ENCODE assay signal across 16 cellular contexts in the genomic region with DNA sequence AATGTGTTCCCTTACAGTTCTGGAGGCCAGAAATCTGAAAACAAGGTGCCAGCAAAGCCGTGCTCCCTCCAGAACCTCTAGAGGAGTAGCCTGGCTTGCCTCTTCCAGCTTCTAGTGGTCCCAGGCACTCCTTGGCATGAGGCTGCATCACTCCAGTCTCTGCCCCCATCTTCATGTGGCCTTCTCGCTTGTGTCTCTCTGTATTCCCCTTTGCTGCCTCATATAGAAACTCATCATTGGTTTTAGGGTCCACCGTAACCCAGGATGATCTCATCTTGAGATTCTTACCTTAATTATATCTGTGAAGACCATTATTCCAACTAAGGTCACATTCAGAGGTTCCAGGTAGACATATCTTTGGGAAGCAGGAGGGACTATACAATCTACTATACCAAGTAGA.
DNase-seq lines count a peak whose midpoint lies in the region; ATAC-seq, FAIRE-seq and TF ChIP-seq lines count a peak whose summit lies in the region.
"Had no signal": no experiment of that assay in that cellular context is flagged by ENCODE, and none has a peak within 500 bp of the region (broad histone marks: within the 10 kb centered on the region; RNA-seq: fewer than 3 reads in every experiment).

No MANE protein-coding gene starts in this region.

- TF ChIP-seq EP300 in A549 (IDR thresholded peaks at IDR 0.05) = no peak

- H2BK15ac ChIP-seq in neuronal stem cell (ENCODE audit: low read length) = no peak overlapping the region

- no peaks in the 10 kb centered on the region for H3K9me2 ChIP-seq in HCT116 (ENCODE audit: insufficient read depth)

- H3K27me3 ChIP-seq in HCT116 (ENCODE audit: insufficient read depth, low read length) = no peaks in the 10 kb centered on the region
- H3K27me3 ChIP-seq in Panc1 (ENCODE audit: control insufficient read depth, insufficient read depth, low read length) = no peaks in the 10 kb centered on the region
- H3K27me3 ChIP-seq in neuronal stem cell (ENCODE audit: control insufficient read depth in 3 of 3, insufficient read depth in 3 of 3, low read depth in 1 of 3, low read length in 3 of 3) = no peaks in the 10 kb centered on the region
- H3K27me3 ChIP-seq: BLaER1 treated with 17β-estradiol and CSF1 and Interleukin-3, amounts not matched to agents 10 nM and 100 nM had no signal

- H3K4me2 ChIP-seq in A549 (no peak overlapping the region), HCT116 (ENCODE audit: low read length) (peak overlapping the region; percentile 27; the same call in 1 of the 2 replicates), neuronal stem cell (ENCODE audit: insufficient read depth, low read length, poor library complexity, severe bottlenecking) (no peak overlapping the region)
- H3K4me2 ChIP-seq: BLaER1 treated with 17β-estradiol and CSF1 and Interleukin-3, amounts not matched to agents 10 nM and 100 nM; GM23338 had no signal

- no peak overlapping the region for H2BK5ac ChIP-seq in neuronal stem cell (ENCODE audit: low read length)

- no peak for TF ChIP-seq CTCF in A549 (IDR thresholded peaks at IDR 0.05)
- no peak for TF ChIP-seq CTCF in HCT116 (IDR thresholded peaks at IDR 0.05 in 2 of 3, conservative IDR thresholded peaks at IDR 0.05 in 1 of 3; ENCODE audit: borderline replicate concordance in 1 of 3, insufficient read depth in 1 of 3, low read depth in 2 of 3, low read length in 2 of 3)
- TF ChIP-seq CTCF in Panc1 (IDR thresholded peaks at IDR 0.05) = no peak

- BruUV-seq in HCT116 (replicated peaks; lab: Mats Ljungman, UMichigan) (no TSS peak), Panc1 (replicated peaks; lab: Mats Ljungman, UMichigan) (no TSS peak)

- H2AFZ ChIP-seq in HCT116 (ENCODE audit: low read depth, low read length, poor library complexity, severe bottlenecking) (no peak overlapping the region), neuronal stem cell (ENCODE audit: low read length) (no peak overlapping the region)
- H2AFZ ChIP-seq: GM23338 had no signal

- TF ChIP-seq RAD21 in A549 (conservative IDR thresholded peaks at IDR 0.05 in 1 of 2, IDR thresholded peaks at IDR 0.05 in 1 of 2) (no peak), HCT116 (IDR thresholded peaks at IDR 0.05; ENCODE audit: low read depth) (no peak)

- no peaks in the 10 kb centered on the region for H3K36me3 Mint-ChIP-seq in activated T-cell treated with anti-CD3 and anti-CD28 coated beads, Interleukin-2, amount 50 U/mL, for 4 hours (ENCODE audit: insufficient read depth)
- no peaks in the 10 kb centered on the region for H3K36me3 Mint-ChIP-seq in activated CD4-positive, alpha-beta T cell treated with anti-CD3 and anti-CD28 coated beads for 36 hours (ENCODE audit: low read depth)
- H3K36me3 Mint-ChIP-seq: CD8-positive, alpha-beta T cell had no signal

- peak overlapping the region; percentile 38 to 82 for H3K27ac ChIP-seq in A549
- no peak overlapping the region for H3K27ac ChIP-seq in HCT116 (ENCODE audit: low read depth, low read length)
- peak overlapping the region; percentile 94 for H3K27ac ChIP-seq in Panc1 (ENCODE audit: low read length)
- H3K27ac ChIP-seq in neuronal stem cell (replicated peaks; ENCODE audit: low read length) = no peak overlapping the region
- H3K27ac ChIP-seq: BLaER1 treated with 17β-estradiol and CSF1 and Interleukin-3, amounts not matched to agents 10 nM and 100 nM had no signal

- H4K20me1 ChIP-seq in HCT116 (ENCODE audit: insufficient read depth) = no peaks in the 10 kb centered on the region
- H4K20me1 ChIP-seq: BLaER1 treated with 17β-estradiol and CSF1 and Interleukin-3, amounts not matched to agents 10 nM and 100 nM had no signal

- H2BK12ac ChIP-seq in neuronal stem cell (ENCODE audit: low read length) = no peak overlapping the region

- intact Hi-C loops in HCT116 (cut with micrococcal nuclease) (no loop called here), Panc1 (cut with micrococcal nuclease; ENCODE audit: unreplicated experiment) (no loop called here)
- intact Hi-C loops in activated CD4-positive, alpha-beta T cell treated with anti-CD3 and anti-CD28 coated beads for 36 hours (cut with DNase I, micrococcal nuclease) = no loop called here

- POLR2A ChIA-PET in A549 (lab: Yijun Ruan, JAX) (no interaction called here), HCT116 (lab: Charles Lee) (no interaction called here), Panc1 (lab: Charles Lee) (interaction anchor here (0.5 kb wide), 1 partner anchor 128 kb away, joined by 3 read pairs; no protein-coding TSS in a partner anchor)
- POLR2A ChIA-PET in activated CD4-positive, alpha-beta T cell treated with anti-CD3 and anti-CD28 coated beads for 36 hours (lab: Charles Lee) = no interaction called here

- no peaks in the 10 kb centered on the region for H3K79me2 ChIP-seq in HCT116 (ENCODE audit: insufficient read depth, low read length)

- DNase-seq in A549 (ENCODE audit: low read depth in 1 of 2, low spot score in 1 of 2) (no peak), HCT116 (ENCODE audit: low read depth, low spot score) (no peak), Panc1 (ENCODE audit: low read depth, low spot score) (no peak), neuronal stem cell (ENCODE audit: low spot score) (no peak), hypothalamus (lab: John Stamatoyannopoulos, UW) (no peak)
- DNase-seq in activated T-cell treated with anti-CD3 and anti-CD28 coated beads, Interleukin-2, amount 50 U/mL, for 4 hours = no peak
- DNase-seq in activated CD4-positive, alpha-beta T cell treated with anti-CD3 and anti-CD28 coated beads for 36 hours = no peak
- DNase-seq: 8988T; Calu3; CD8-positive, alpha-beta T cell; DMS79 treated with DMSO at 0.1 percent for 48 hours; GF-D8; H7 had no signal

- H2AK5ac ChIP-seq in neuronal stem cell (ENCODE audit: low read depth, low read length) = no peak overlapping the region

- peaks cover 23% of the 10 kb centered on the region for H3K4me1 ChIP-seq in A549
- peaks cover 20 to 30% of the 10 kb centered on the region in 2 experiments; a peak in 3 of 4 replicates for H3K4me1 ChIP-seq in HCT116 (ENCODE audit: control insufficient read depth in 1 of 2, insufficient read depth in 2 of 2, low read length in 2 of 2)
- H3K4me1 ChIP-seq in Panc1 (ENCODE audit: control insufficient read depth, insufficient read depth, low read length) = peaks cover 29% of the 10 kb centered on the region
- no peaks in the 10 kb centered on the region for H3K4me1 ChIP-seq in neuronal stem cell (ENCODE audit: control insufficient read depth in 2 of 2, insufficient read depth in 1 of 2, low read depth in 1 of 2, low read length in 2 of 2)
- H3K4me1 ChIP-seq: BLaER1 treated with 17β-estradiol and CSF1 and Interleukin-3, amounts not matched to agents 10 nM and 100 nM had no signal

- no peak for FAIRE-seq in A549 (lab: Jason Lieb, UNC)

- H3K4ac ChIP-seq in neuronal stem cell (ENCODE audit: low read length) = no peak overlapping the region

- no peak overlapping the region for H3K23ac ChIP-seq in neuronal stem cell (ENCODE audit: low read depth, low read length, poor library complexity)

- H3K36me3 ChIP-seq in HCT116 (ENCODE audit: control insufficient read depth in 1 of 2, insufficient read depth in 2 of 2, low read length in 2 of 2) (no peaks in the 10 kb centered on the region), Panc1 (ENCODE audit: control insufficient read depth, insufficient read depth, low read length) (no peaks in the 10 kb centered on the region), neuronal stem cell (replicated peaks in 1 of 2; ENCODE audit: control insufficient read depth in 2 of 2, insufficient read depth in 2 of 2, low read length in 2 of 2) (no peaks in the 10 kb centered on the region)
- H3K36me3 ChIP-seq: BLaER1 treated with 17β-estradiol and CSF1 and Interleukin-3, amounts not matched to agents 10 nM and 100 nM had no signal

- peaks cover 6% of the 10 kb centered on the region for H3K27me3 Mint-ChIP-seq in activated T-cell treated with anti-CD3 and anti-CD28 coated beads, Interleukin-2, amount 50 U/mL, for 4 hours (ENCODE audit: low read depth)
- H3K27me3 Mint-ChIP-seq in activated CD4-positive, alpha-beta T cell treated with anti-CD3 and anti-CD28 coated beads for 36 hours = no peaks in the 10 kb centered on the region

- H4K91ac ChIP-seq in neuronal stem cell (ENCODE audit: low read depth, low read length, poor library complexity) = no peak overlapping the region

- CTCF ChIA-PET in A549 (lab: Yijun Ruan, JAX) (interaction anchor here (1.5 to 2.0 kb wide), 2 partner anchors 21 to 153 kb away, joined by 4 to 7 read pairs; no protein-coding TSS in a partner anchor), HCT116 (lab: Charles Lee) (no interaction called here), Panc1 (lab: Charles Lee) (interaction anchor here (0.5 kb wide), 1 partner anchor 73 kb away, joined by 6 read pairs; no protein-coding TSS in a partner anchor)
- CTCF ChIA-PET in activated CD4-positive, alpha-beta T cell treated with anti-CD3 and anti-CD28 coated beads for 36 hours (lab: Charles Lee) = interaction anchor here (0.7 kb wide), 1 partner anchor 30 kb away, joined by 3 read pairs; no protein-coding TSS in a partner anchor

- WGBS in A549 (ENCODE audit: missing lambda C conversion rate) = 96% methylated on average over 3 of the region's 3 CpGs
- no CpG with 5 or more reads among the region's 3 CpGs for WGBS in neuronal stem cell (ENCODE audit: extremely low coverage in 2 of 2, insufficient read length in 2 of 2, insufficient replicate concordance in 1 of 2), 2 donors

- H3K4me1 Mint-ChIP-seq in activated T-cell treated with anti-CD3 and anti-CD28 coated beads, Interleukin-2, amount 50 U/mL, for 4 hours (ENCODE audit: low read depth) = no peaks in the 10 kb centered on the region
- no peaks in the 10 kb centered on the region for H3K4me1 Mint-ChIP-seq in activated CD4-positive, alpha-beta T cell treated with anti-CD3 and anti-CD28 coated beads for 36 hours
- H3K4me1 Mint-ChIP-seq: B cell had no signal

- H3K9me3 Mint-ChIP-seq in activated T-cell treated with anti-CD3 and anti-CD28 coated beads, Interleukin-2, amount 50 U/mL, for 4 hours = no peaks in the 10 kb centered on the region
- H3K9me3 Mint-ChIP-seq in activated CD4-positive, alpha-beta T cell treated with anti-CD3 and anti-CD28 coated beads for 36 hours (ENCODE audit: low read depth) = no peaks in the 10 kb centered on the region
- H3K9me3 Mint-ChIP-seq: CD8-positive, alpha-beta T cell; GM23338 had no signal

- no peak overlapping the region for H3K27ac Mint-ChIP-seq in activated CD4-positive, alpha-beta T cell treated with anti-CD3 and anti-CD28 coated beads for 36 hours
- H3K27ac Mint-ChIP-seq: B cell; CD8-positive, alpha-beta T cell; GM23338 had no signal

- H3K4me3 Mint-ChIP-seq in activated T-cell treated with anti-CD3 and anti-CD28 coated beads, Interleukin-2, amount 50 U/mL, for 4 hours = no peak overlapping the region
- H3K4me3 Mint-ChIP-seq in activated CD4-positive, alpha-beta T cell treated with anti-CD3 and anti-CD28 coated beads for 36 hours = no peak overlapping the region
- H3K4me3 Mint-ChIP-seq: B cell; CD8-positive, alpha-beta T cell; GM23338 had no signal

- H3K9me3 ChIP-seq in A549 (peaks cover 3% of the 10 kb centered on the region; the same call in 1 of the 3 replicates), HCT116 (ENCODE audit: control insufficient read depth in 1 of 2, insufficient read depth in 1 of 2, low read depth in 1 of 2, low read length in 2 of 2) (no peaks in the 10 kb centered on the region), Panc1 (ENCODE audit: control insufficient read depth, insufficient read depth, low read depth, low read length) (no peaks in the 10 kb centered on the region), neuronal stem cell (replicated peaks in 1 of 2; ENCODE audit: control insufficient read depth in 2 of 2, insufficient read depth in 1 of 2, low read depth in 1 of 2, low read length in 2 of 2) (peaks cover 0 to 4% of the 10 kb centered on the region in 2 donors)
- H3K9me3 ChIP-seq: BLaER1 treated with 17β-estradiol and CSF1 and Interleukin-3, amounts not matched to agents 10 nM and 100 nM had no signal

- in situ Hi-C loops in Panc1 (cut with HindIII; ENCODE audit: low pct_unique_long_range_greater_than_20kb, low sequenced_read_pairs) = no loop called here

- ATAC-seq in A549 = no peak; a peak in 1 of 6 replicates
- no peak for ATAC-seq in HCT116
- ATAC-seq in Panc1 = no peak
- ATAC-seq in activated T-cell treated with anti-CD3 and anti-CD28 coated beads, Interleukin-2, amount 50 U/mL, for 4 hours = no peak
- no peak for ATAC-seq in activated CD4-positive, alpha-beta T cell treated with anti-CD3 and anti-CD28 coated beads for 36 hours
- ATAC-seq: CD8-positive, alpha-beta T cell; GM23338 had no signal

- RAD21 ChIA-PET in HCT116 (lab: Charles Lee; ENCODE audit: low non-redundant PET in 1 of 2, low total read pairs in 2 of 2, uncharacterized antibody in 2 of 2, unreplicated experiment in 2 of 2) = interaction anchor here in 1 of 2 experiments (1.0 kb wide), 1 partner anchor 50 kb away, joined by 3 read pairs; no protein-coding TSS in a partner anchor

- H3K9ac ChIP-seq in HCT116 (ENCODE audit: low read length) (no peak overlapping the region), neuronal stem cell (ENCODE audit: low read depth, low read length, poor library complexity) (no peak overlapping the region)
- H3K9ac ChIP-seq: BLaER1 treated with 17β-estradiol and CSF1 and Interleukin-3, amounts not matched to agents 10 nM and 100 nM had no signal

- no peak overlapping the region for H4K8ac ChIP-seq in neuronal stem cell (ENCODE audit: low read depth, low read length)

- H3K79me1 ChIP-seq in neuronal stem cell (ENCODE audit: low read depth, low read length) = peaks cover 2% of the 10 kb centered on the region

- no peak overlapping the region for H3K14ac ChIP-seq in neuronal stem cell (ENCODE audit: low read length)

- H3K4me3 ChIP-seq in A549 (no peak overlapping the region), HCT116 (replicated peaks in 1 of 2; ENCODE audit: low read depth in 1 of 2, low read length in 2 of 2) (no peak overlapping the region), Panc1 (ENCODE audit: low read depth in 2 of 2, low read length in 2 of 2) (no peak overlapping the region), neuronal stem cell (ENCODE audit: low read length in 2 of 2) (no peak overlapping the region)
- H3K4me3 ChIP-seq: BLaER1 treated with 17β-estradiol and CSF1 and Interleukin-3, amounts not matched to agents 10 nM and 100 nM; GM23338 had no signal

- no peak for TF ChIP-seq POLR2A in A549 (IDR thresholded peaks at IDR 0.05; ENCODE audit: low read length)
- no peak for TF ChIP-seq POLR2A in HCT116 (IDR thresholded peaks at IDR 0.05; ENCODE audit: borderline replicate concordance, extremely low read depth, insufficient read depth, insufficient read length)

- no peak overlapping the region for H2BK120ac ChIP-seq in neuronal stem cell (ENCODE audit: low read depth, low read length)

- H3K18ac ChIP-seq in neuronal stem cell (ENCODE audit: low read length) = peak overlapping the region; percentile 63

Comparison
In these comparisons a context has a peak if more than half of its experiments do, and no peak if none do; other contexts are left out.
1. H3K27ac ChIP-seq: peak in A549 (2 of 2) and Panc1 (single experiment); none in HCT116 (single experiment) and neuronal stem cell (single experiment).